Comparison of ENCODE assay signal across 1 cellular context in the genomic region with DNA sequence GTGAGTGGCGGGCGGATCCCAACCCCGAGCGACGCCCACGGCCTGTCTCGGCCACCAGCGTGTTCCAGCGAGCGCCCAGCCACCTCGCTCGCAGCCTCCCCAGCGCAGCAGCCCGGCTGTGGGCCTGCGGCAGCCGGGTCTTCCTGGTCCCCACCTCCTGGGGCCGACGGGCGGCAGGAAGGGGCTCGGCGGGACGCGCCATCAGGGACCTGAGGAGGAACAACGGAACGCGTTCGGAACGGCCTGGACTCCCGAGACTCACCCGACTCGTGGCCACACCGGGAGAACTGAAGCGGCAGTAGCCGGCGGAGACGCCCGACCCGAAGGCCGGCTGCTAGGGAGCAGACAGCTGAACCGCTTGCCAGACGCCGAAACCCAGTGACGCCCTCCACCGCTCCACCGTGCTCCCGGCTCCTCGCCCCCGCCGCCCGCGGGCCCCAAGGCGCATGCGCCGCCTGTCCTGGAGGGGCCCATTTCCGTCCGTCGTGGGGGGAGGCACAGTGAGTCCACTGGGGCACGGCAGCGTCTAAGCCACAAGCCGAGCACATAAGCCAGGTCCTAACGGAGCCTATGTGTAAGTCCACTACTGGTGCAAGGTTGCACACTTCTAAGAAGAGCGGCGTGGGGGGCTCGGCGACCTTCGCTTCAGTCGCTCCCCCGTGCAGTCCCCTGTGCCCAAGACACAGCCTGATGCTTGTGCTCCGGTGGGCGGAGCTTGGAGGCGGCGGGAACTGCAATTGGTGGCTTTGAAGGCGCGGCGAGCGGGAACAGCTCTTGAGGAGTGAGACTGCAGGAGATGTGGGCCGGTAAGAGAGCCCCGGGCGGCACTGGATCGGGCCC.
A peak's percentile ranks its signal among the peaks of the same experiment; 100 is the strongest.
TF ChIP-seq lines count a peak whose summit lies in the region.

A gene with protein sequence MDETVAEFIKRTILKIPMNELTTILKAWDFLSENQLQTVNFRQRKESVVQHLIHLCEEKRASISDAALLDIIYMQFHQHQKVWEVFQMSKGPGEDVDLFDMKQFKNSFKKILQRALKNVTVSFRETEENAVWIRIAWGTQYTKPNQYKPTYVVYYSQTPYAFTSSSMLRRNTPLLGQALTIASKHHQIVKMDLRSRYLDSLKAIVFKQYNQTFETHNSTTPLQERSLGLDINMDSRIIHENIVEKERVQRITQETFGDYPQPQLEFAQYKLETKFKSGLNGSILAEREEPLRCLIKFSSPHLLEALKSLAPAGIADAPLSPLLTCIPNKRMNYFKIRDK (plus strand): TSS at position 743 of the 840 bp plus-strand sequence. CDS start 4,726 bp downstream, outside the sequence.
CMC2 (minus strand) TSS at position 414 of the 840 bp plus-strand sequence. CDS start 9,491 bp downstream, outside the sequence.

TF ChIP-seq in HepG2, 621 proteins besides CTCF, POLR2A, EP300 and RAD21 (continued from another document and continues in another):
- TF ChIP-seq NRL (CRISPR knock-in tag; IDR thresholded peaks at IDR 0.05; ENCODE audit: borderline replicate concordance) (no peak; the same call in none of the 2 replicates), ZNF337 (CRISPR knock-in tag; IDR thresholded peaks at IDR 0.05; ENCODE audit: borderline replicate concordance, low read depth) (0 out of 2 replicates have a peak, but pooled peaks have one; percentile 36), STAT5B (CRISPR knock-in tag; IDR thresholded peaks at IDR 0.05) (peak; percentile 12; the same call in 1 of the 2 replicates), MEIS2 (CRISPR knock-in tag; IDR thresholded peaks at IDR 0.05) (peak; percentile 45), KLF12 (CRISPR knock-in tag; IDR thresholded peaks at IDR 0.05; ENCODE audit: borderline replicate concordance) (peak; percentile 59), ZNF253 (CRISPR knock-in tag; IDR thresholded peaks at IDR 0.05; ENCODE audit: borderline replicate concordance) (peak; percentile 93), NFKB2 (CRISPR knock-in tag; IDR thresholded peaks at IDR 0.05; ENCODE audit: borderline replicate concordance) (peak; percentile 79; the same call in 1 of the 2 replicates), GZF1 (CRISPR knock-in tag; IDR thresholded peaks at IDR 0.05) (peak; percentile 18; the same call in 1 of the 2 replicates), ZNF556 (CRISPR knock-in tag; IDR thresholded peaks at IDR 0.05; ENCODE audit: borderline replicate concordance) (0 out of 2 replicates have a peak, but pooled peaks have one; percentile 21), HNRNPUL1 (IDR thresholded peaks at IDR 0.05; ENCODE audit: low read depth, low read length) (no peak; the same call in 1 of the 2 replicates), ISX (CRISPR knock-in tag; conservative IDR thresholded peaks at IDR 0.05) (peak; percentile 18; the same call in 1 of the 2 replicates), ZFP62 (CRISPR knock-in tag; IDR thresholded peaks at IDR 0.05) (peak; percentile 23; the same call in 1 of the 2 replicates), ZBTB42 (CRISPR knock-in tag; IDR thresholded peaks at IDR 0.05) (peak; percentile 74), ZNF572 (CRISPR knock-in tag; IDR thresholded peaks at IDR 0.05) (peak; percentile 58; the same call in 1 of the 2 replicates), GTF3A (CRISPR knock-in tag; conservative IDR thresholded peaks at IDR 0.05) (peak; percentile 41; the same call in 1 of the 2 replicates), ATF7-NPFF (CRISPR knock-in tag; IDR thresholded peaks at IDR 0.05; ENCODE audit: low read depth) (peak; percentile 61), ZNF549 (CRISPR knock-in tag; IDR thresholded peaks at IDR 0.05) (peak; percentile 72; the same call in 1 of the 2 replicates), MEIS1 (CRISPR knock-in tag; IDR thresholded peaks at IDR 0.05; ENCODE audit: borderline replicate concordance) (peak; percentile 3; the same call in 1 of the 2 replicates), FOSL1 (CRISPR knock-in tag; IDR thresholded peaks at IDR 0.05; ENCODE audit: borderline replicate concordance) (0 out of 2 replicates have a peak, but pooled peaks have one; percentile 39), BORCS8-MEF2B (CRISPR knock-in tag; IDR thresholded peaks at IDR 0.05) (peak; percentile 98), SRSF4 (IDR thresholded peaks at IDR 0.05; ENCODE audit: low read depth, low read length, poor library complexity, severe bottlenecking) (no peak), ZBTB38 (CRISPR knock-in tag; IDR thresholded peaks at IDR 0.05) (peak; percentile 48; the same call in 1 of the 2 replicates), ZNF772 (CRISPR knock-in tag; IDR thresholded peaks at IDR 0.05) (peak; percentile 89), NR3C1 (CRISPR knock-in tag; IDR thresholded peaks at IDR 0.05) (no peak; the same call in 1 of the 2 replicates), SMAD9 (CRISPR knock-in tag; IDR thresholded peaks at IDR 0.05) (peak; percentile 80; the same call in 1 of the 2 replicates), RORA (CRISPR knock-in tag; IDR thresholded peaks at IDR 0.05) (peak; percentile 72; the same call in 1 of the 2 replicates), ZNF225 (CRISPR knock-in tag; IDR thresholded peaks at IDR 0.05) (peak; percentile 83; the same call in 1 of the 2 replicates), HMG20B (CRISPR knock-in tag; conservative IDR thresholded peaks at IDR 0.05) (0 out of 2 replicates have a peak, but pooled peaks have one; percentile 24), ZNF678 (CRISPR knock-in tag; IDR thresholded peaks at IDR 0.05) (peak; percentile 95), HMGXB3 (CRISPR knock-in tag; IDR thresholded peaks at IDR 0.05; ENCODE audit: borderline replicate concordance) (no peak), KDM2A (CRISPR knock-in tag; IDR thresholded peaks at IDR 0.05; ENCODE audit: borderline replicate concordance, low read depth) (peak; percentile 50)
- TF ChIP-seq, protein P1, sequence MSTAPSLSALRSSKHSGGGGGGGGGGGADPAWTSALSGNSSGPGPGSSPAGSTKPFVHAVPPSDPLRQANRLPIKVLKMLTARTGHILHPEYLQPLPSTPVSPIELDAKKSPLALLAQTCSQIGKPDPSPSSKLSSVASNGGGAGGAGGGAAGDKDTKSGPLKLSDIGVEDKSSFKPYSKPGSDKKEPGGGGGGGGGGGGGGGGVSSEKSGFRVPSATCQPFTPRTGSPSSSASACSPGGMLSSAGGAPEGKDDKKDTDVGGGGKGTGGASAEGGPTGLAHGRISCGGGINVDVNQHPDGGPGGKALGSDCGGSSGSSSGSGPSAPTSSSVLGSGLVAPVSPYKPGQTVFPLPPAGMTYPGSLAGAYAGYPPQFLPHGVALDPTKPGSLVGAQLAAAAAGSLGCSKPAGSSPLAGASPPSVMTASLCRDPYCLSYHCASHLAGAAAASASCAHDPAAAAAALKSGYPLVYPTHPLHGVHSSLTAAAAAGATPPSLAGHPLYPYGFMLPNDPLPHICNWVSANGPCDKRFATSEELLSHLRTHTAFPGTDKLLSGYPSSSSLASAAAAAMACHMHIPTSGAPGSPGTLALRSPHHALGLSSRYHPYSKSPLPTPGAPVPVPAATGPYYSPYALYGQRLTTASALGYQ (CRISPR knock-in tag; IDR thresholded peaks at IDR 0.05): no peak
- TF ChIP-seq, protein P2, sequence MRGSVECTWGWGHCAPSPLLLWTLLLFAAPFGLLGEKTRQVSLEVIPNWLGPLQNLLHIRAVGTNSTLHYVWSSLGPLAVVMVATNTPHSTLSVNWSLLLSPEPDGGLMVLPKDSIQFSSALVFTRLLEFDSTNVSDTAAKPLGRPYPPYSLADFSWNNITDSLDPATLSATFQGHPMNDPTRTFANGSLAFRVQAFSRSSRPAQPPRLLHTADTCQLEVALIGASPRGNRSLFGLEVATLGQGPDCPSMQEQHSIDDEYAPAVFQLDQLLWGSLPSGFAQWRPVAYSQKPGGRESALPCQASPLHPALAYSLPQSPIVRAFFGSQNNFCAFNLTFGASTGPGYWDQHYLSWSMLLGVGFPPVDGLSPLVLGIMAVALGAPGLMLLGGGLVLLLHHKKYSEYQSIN (CRISPR knock-in tag; IDR thresholded peaks at IDR 0.05; ENCODE audit: borderline replicate concordance): peak; percentile 89
- TF ChIP-seq, protein P3, sequence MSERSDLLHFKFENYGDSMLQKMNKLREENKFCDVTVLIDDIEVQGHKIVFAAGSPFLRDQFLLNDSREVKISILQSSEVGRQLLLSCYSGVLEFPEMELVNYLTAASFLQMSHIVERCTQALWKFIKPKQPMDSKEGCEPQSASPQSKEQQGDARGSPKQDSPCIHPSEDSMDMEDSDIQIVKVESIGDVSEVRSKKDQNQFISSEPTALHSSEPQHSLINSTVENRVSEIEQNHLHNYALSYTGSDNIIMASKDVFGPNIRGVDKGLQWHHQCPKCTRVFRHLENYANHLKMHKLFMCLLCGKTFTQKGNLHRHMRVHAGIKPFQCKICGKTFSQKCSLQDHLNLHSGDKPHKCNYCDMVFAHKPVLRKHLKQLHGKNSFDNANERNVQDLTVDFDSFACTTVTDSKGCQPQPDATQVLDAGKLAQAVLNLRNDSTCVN (CRISPR knock-in tag; IDR thresholded peaks at IDR 0.05; ENCODE audit: borderline replicate concordance): peak; percentile 19; the same call in 1 of the 2 replicates
- TF ChIP-seq, protein P4, sequence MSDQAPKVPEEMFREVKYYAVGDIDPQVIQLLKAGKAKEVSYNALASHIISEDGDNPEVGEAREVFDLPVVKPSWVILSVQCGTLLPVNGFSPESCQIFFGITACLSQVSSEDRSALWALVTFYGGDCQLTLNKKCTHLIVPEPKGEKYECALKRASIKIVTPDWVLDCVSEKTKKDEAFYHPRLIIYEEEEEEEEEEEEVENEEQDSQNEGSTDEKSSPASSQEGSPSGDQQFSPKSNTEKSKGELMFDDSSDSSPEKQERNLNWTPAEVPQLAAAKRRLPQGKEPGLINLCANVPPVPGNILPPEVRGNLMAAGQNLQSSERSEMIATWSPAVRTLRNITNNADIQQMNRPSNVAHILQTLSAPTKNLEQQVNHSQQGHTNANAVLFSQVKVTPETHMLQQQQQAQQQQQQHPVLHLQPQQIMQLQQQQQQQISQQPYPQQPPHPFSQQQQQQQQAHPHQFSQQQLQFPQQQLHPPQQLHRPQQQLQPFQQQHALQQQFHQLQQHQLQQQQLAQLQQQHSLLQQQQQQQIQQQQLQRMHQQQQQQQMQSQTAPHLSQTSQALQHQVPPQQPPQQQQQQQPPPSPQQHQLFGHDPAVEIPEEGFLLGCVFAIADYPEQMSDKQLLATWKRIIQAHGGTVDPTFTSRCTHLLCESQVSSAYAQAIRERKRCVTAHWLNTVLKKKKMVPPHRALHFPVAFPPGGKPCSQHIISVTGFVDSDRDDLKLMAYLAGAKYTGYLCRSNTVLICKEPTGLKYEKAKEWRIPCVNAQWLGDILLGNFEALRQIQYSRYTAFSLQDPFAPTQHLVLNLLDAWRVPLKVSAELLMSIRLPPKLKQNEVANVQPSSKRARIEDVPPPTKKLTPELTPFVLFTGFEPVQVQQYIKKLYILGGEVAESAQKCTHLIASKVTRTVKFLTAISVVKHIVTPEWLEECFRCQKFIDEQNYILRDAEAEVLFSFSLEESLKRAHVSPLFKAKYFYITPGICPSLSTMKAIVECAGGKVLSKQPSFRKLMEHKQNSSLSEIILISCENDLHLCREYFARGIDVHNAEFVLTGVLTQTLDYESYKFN (CRISPR knock-in tag; conservative IDR thresholded peaks at IDR 0.05): peak; percentile 61; the same call in 1 of the 2 replicates
- TF ChIP-seq, protein P5, sequence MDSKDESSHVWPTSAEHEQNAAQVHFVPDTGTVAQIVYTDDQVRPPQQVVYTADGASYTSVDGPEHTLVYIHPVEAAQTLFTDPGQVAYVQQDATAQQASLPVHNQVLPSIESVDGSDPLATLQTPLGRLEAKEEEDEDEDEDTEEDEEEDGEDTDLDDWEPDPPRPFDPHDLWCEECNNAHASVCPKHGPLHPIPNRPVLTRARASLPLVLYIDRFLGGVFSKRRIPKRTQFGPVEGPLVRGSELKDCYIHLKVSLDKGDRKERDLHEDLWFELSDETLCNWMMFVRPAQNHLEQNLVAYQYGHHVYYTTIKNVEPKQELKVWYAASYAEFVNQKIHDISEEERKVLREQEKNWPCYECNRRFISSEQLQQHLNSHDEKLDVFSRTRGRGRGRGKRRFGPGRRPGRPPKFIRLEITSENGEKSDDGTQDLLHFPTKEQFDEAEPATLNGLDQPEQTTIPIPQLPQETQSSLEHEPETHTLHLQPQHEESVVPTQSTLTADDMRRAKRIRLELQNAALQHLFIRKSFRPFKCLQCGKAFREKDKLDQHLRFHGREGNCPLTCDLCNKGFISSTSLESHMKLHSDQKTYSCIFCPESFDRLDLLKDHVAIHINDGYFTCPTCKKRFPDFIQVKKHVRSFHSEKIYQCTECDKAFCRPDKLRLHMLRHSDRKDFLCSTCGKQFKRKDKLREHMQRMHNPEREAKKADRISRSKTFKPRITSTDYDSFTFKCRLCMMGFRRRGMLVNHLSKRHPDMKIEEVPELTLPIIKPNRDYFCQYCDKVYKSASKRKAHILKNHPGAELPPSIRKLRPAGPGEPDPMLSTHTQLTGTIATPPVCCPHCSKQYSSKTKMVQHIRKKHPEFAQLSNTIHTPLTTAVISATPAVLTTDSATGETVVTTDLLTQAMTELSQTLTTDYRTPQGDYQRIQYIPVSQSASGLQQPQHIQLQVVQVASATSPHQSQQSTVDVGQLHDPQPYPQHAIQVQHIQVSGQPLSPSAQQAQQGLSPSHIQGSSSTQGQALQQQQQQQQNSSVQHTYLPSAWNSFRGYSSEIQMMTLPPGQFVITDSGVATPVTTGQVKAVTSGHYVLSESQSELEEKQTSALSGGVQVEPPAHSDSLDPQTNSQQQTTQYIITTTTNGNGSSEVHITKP (CRISPR knock-in tag; IDR thresholded peaks at IDR 0.05; ENCODE audit: low read depth): peak; percentile 100
